20 cellular contexts compared by ENCODE assay signal in the genomic region with DNA sequence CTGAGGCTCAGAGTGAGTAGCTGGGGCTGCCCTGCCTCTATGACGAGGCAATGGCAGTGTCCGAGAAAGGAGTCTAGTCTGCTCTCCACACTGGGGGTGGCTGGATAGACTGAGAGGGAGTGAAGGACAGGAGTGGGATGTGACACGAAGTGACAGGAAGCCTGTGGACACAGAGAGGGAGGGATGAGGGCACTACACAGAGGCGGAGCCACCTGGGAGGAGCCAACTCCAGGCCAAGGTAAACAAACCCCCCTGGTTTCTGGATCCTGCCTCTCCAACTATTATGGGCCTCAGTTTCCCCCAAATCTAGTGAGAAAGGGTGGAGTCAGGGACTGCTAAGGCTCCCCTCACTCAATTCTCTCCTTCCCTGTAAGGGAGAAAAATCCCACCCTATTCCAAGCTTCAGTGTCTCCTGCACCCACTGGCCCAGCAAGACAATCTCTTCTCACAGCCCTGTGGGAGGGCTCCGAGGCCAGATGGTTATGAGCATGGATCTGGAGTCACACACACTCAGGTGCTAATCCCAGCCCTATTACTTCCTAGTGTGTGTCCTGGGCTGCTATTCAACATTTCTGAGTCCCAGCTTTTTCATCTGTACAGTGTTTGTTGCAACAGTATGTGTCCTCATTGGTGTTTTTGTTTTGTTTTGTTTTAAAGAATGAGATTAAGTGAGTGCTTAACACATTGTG. TPM values are rescaled to one million over a fixed set of nuclear protein-coding genes. Genes with fewer than 3 reads are reported as not detected.
DNase-seq lines count a peak whose midpoint lies in the region; ATAC-seq lines count a peak whose summit lies in the region.
"Had no signal": no experiment of that assay in that cellular context is flagged by ENCODE, and none has a peak within 500 bp of the region (broad histone marks: within the 10 kb centered on the region; RNA-seq: fewer than 3 reads in every experiment).

No MANE protein-coding gene starts in this region.

- intact Hi-C loops in left colon (cut with DNase I, micrococcal nuclease), result no loop called here

- peak; percentile 27 for DNase-seq in DMS 273 (lab: John Stamatoyannopoulos, UW; ENCODE audit: unreplicated experiment)
- no peak for DNase-seq in DMS 273 treated with DMSO at 0.1 percent for 48 hours (lab: John Stamatoyannopoulos, UW)
- peak; percentile 80 for DNase-seq in D341Med (ENCODE audit: low spot score)
- peak; percentile 9 for DNase-seq in NCI-H82 treated with DMSO at 0.1 percent for 48 hours (lab: John Stamatoyannopoulos, UW; ENCODE audit: unreplicated experiment)
- DNase-seq in left colon, result peak in 1 of 2 donors; percentile 11
- no peak for DNase-seq in SHP77 treated with DMSO at 0.1 percent for 48 hours (lab: John Stamatoyannopoulos, UW)
- no peak for DNase-seq in HUDEP-2 (lab: John Stamatoyannopoulos, UW; ENCODE audit: unreplicated experiment in 76 of 76)
- DNase-seq: ACHN; CD4-positive, alpha-beta T cell; COR-L47; GDM1; IMR-90; NCI-H1092 treated with DMSO at 0.1 percent for 48 hours; NCI-H2029 treated with DMSO at 0.1 percent for 48 hours; NCI-H446; NK-92 treated with Interleukin-12 subunit alpha and Interleukin-12 subunit beta, amount 100 ng/mL, for 24 hours; SIG-M5 had no signal

- ATAC-seq in left colon (peak; percentile 23), HG03095 (IDR thresholded peaks at IDR 0.05; ENCODE audit: unreplicated experiment) (no peak)
- ATAC-seq: HCT116, SK-N-SH treated with all-trans-retinoic acid at 6 μM for 48 hours had no signal

RNA-seq across cellular contexts. Expression of a gene that starts 24.9 kb away (rescaled TPM):
- total RNA-seq in left colon, result 1 to 10 TPM; 7.0 to 7.1 TPM

RNA-seq across cellular contexts. Expression of a gene that starts 29.6 kb away (rescaled TPM):
- 10 to 100 TPM; 21.9 to 26.9 TPM for total RNA-seq in left colon

RNA-seq across cellular contexts. Expression of a gene that starts 29.7 kb away (rescaled TPM):
- total RNA-seq in left colon, result 10 to 100 TPM; 12.5 to 12.8 TPM

RNA-seq across cellular contexts. Expression of a gene that starts 58.3 kb away (rescaled TPM):
- total RNA-seq in left colon, result 10 to 100 TPM; 27.9 to 30.7 TPM

Comparison
In these comparisons a context has a peak if more than half of its experiments do, and no peak if none do; other contexts are left out.
1. DNase-seq: peak in DMS 273 (single experiment), D341Med (single experiment) and NCI-H82 treated with DMSO at 0.1 percent for 48 hours (single experiment); none in DMS 273 treated with DMSO at 0.1 percent for 48 hours (single experiment), SHP77 treated with DMSO at 0.1 percent for 48 hours (single experiment) and HUDEP-2 (0 of 76).